Comparison of ENCODE assay signal across 15 cellular contexts in genomic region chr19:40641306-40641705, GRCh38. TPM values are rescaled to one million over a fixed set of nuclear protein-coding genes. Genes with fewer than 3 reads are reported as not detected.
A peak's percentile ranks its signal among the peaks of the same experiment; 100 is the strongest.
DNase-seq lines count a peak whose midpoint lies in the region; ATAC-seq and TF ChIP-seq lines count a peak whose summit lies in the region.
"Had no signal": no experiment of that assay in that cellular context is flagged by ENCODE, and none has a peak within 500 bp of the region (broad histone marks: within the 10 kb centered on the region; RNA-seq: fewer than 3 reads in every experiment).

No MANE protein-coding gene starts in this region.

- no peaks in the 10 kb centered on the region for H4K20me1 ChIP-seq in Loucy (ENCODE audit: insufficient read depth, low read length, poor library complexity, severe bottlenecking)

- H3K9ac ChIP-seq in Loucy (ENCODE audit: low read depth, low read length, poor library complexity, severe bottlenecking) = no peak overlapping the region

- H3K36me3 Mint-ChIP-seq in mesothelial cell of epicardium = no peaks in the 10 kb centered on the region
- no peaks in the 10 kb centered on the region for H3K36me3 Mint-ChIP-seq in natural killer cell

- peaks cover 20% of the 10 kb centered on the region for H3K4me1 Mint-ChIP-seq in mesothelial cell of epicardium
- H3K4me1 Mint-ChIP-seq in natural killer cell = no peaks in the 10 kb centered on the region

- 63 to 65% methylated on average over 7 of the region's 7 CpGs for WGBS in esophagus squamous epithelium, 2 donors

- ATAC-seq in upper lobe of right lung (no peak), natural killer cell (no peak)
- ATAC-seq: stimulated activated naive CD8-positive, alpha-beta T cell treated with anti-CD3 and anti-CD28 coated beads, Interleukin-15, amount 100 ng/mL, for 72 hours had no signal

- H3K27me3 Mint-ChIP-seq in mesothelial cell of epicardium (ENCODE audit: low read depth) (no peaks in the 10 kb centered on the region), natural killer cell (ENCODE audit: low read depth in 2 of 2) (no peaks in the 10 kb centered on the region)

- no peak overlapping the region for H3K4me3 Mint-ChIP-seq in mesothelial cell of epicardium
- no peak overlapping the region for H3K4me3 Mint-ChIP-seq in natural killer cell
- H3K4me3 Mint-ChIP-seq: stimulated activated naive CD8-positive, alpha-beta T cell treated with anti-CD3 and anti-CD28 coated beads, Interleukin-15, amount 100 ng/mL, for 72 hours had no signal

- H2AFZ ChIP-seq in Loucy (ENCODE audit: low read length) = peak overlapping the region; percentile 70

- no peaks in the 10 kb centered on the region for H3K9me2 ChIP-seq in Loucy (replicated peaks; ENCODE audit: low read depth, low read length)

- H3K4me3 ChIP-seq in Loucy (ENCODE audit: low read length, poor library complexity, severe bottlenecking) (no peak overlapping the region), esophagus squamous epithelium (no peak overlapping the region), upper lobe of right lung (no peak overlapping the region), breast epithelium (no peak overlapping the region)
- H3K4me3 ChIP-seq: cardiac muscle cell had no signal

- H3K4me2 ChIP-seq in Loucy (ENCODE audit: low read depth, low read length, poor library complexity, severe bottlenecking) = no peak overlapping the region

- TF ChIP-seq CTCF in Loucy (conservative IDR thresholded peaks at IDR 0.05; ENCODE audit: low read length) = no peak
- no peak for TF ChIP-seq CTCF in esophagus squamous epithelium (IDR thresholded peaks at IDR 0.05)
- no peak for TF ChIP-seq CTCF in mesothelial cell of epicardium (IDR thresholded peaks at IDR 0.05; ENCODE audit: unreplicated experiment)
- TF ChIP-seq CTCF in upper lobe of right lung (IDR thresholded peaks at IDR 0.05) = no peak
- TF ChIP-seq CTCF in natural killer cell (IDR thresholded peaks at IDR 0.05) = no peak
- no peak for TF ChIP-seq CTCF in breast epithelium (IDR thresholded peaks at IDR 0.05)

- peak overlapping the region; percentile 14 to 70 (median 55) for H3K27ac ChIP-seq in esophagus squamous epithelium
- peak overlapping the region; percentile 31 for H3K27ac ChIP-seq in upper lobe of right lung
- peak overlapping the region in 1 of 2 donors; percentile 58 for H3K27ac ChIP-seq in breast epithelium

- TF ChIP-seq POLR2A in esophagus squamous epithelium (IDR thresholded peaks at IDR 0.05) = no peak
- no peak for TF ChIP-seq POLR2A in breast epithelium (IDR thresholded peaks at IDR 0.05)

- H3F3A ChIP-seq in Loucy (ENCODE audit: low read depth) = no peaks in the 10 kb centered on the region

- peak overlapping the region; percentile 83 for H3K27ac Mint-ChIP-seq in mesothelial cell of epicardium
- H3K27ac Mint-ChIP-seq in natural killer cell = no peak overlapping the region

- H3K4me1 ChIP-seq in Loucy (ENCODE audit: insufficient read depth, low read length, poor library complexity, severe bottlenecking) = peaks cover 8% of the 10 kb centered on the region
- H3K4me1 ChIP-seq in esophagus squamous epithelium = peaks cover 0 to 40% (median 6%) of the 10 kb centered on the region in 3 donors
- peaks cover 6% of the 10 kb centered on the region for H3K4me1 ChIP-seq in upper lobe of right lung
- H3K4me1 ChIP-seq in breast epithelium = no peaks in the 10 kb centered on the region

- DNase-seq in esophagus squamous epithelium (lab: John Stamatoyannopoulos, UW) = no peak
- no peak for DNase-seq in mesothelial cell of epicardium (ENCODE audit: low spot score in 2 of 2, unreplicated experiment in 2 of 2)
- no peak for DNase-seq in upper lobe of right lung
- DNase-seq in natural killer cell = no peak
- no peak for DNase-seq in breast epithelium (ENCODE audit: low spot score in 2 of 2)
- no peak for DNase-seq in central memory CD4-positive, alpha-beta T cell
- DNase-seq in ecto neural progenitor cell (ENCODE audit: low spot score) = no peak
- DNase-seq: activated CD4-positive, alpha-beta T cell treated with anti-CD3 and anti-CD28 coated beads for 1 hour; effector CD8-positive, alpha-beta T cell; hypothalamus; NCI-H1105 treated with DMSO at 0.1 percent for 48 hours; NCI-H526 treated with DMSO at 0.1 percent for 48 hours; stimulated activated naive CD8-positive, alpha-beta T cell treated with anti-CD3 and anti-CD28 coated beads, Interleukin-15, amount 100 ng/mL, for 72 hours had no signal

- H3K36me3 ChIP-seq in Loucy (ENCODE audit: insufficient read depth, low read length) (no peaks in the 10 kb centered on the region), esophagus squamous epithelium (no peaks in the 10 kb centered on the region), upper lobe of right lung (no peaks in the 10 kb centered on the region), breast epithelium (no peaks in the 10 kb centered on the region)
- H3K36me3 ChIP-seq: cardiac muscle cell had no signal

- H3K9me3 ChIP-seq in Loucy (ENCODE audit: insufficient read depth, low read depth, low read length) (no peaks in the 10 kb centered on the region), esophagus squamous epithelium (no peaks in the 10 kb centered on the region), upper lobe of right lung (no peaks in the 10 kb centered on the region), breast epithelium (no peaks in the 10 kb centered on the region)

- intact Hi-C loops in esophagus squamous epithelium (cut with DNase I) (no loop called here), upper lobe of right lung (cut with DNase I) (no loop called here), natural killer cell (cut with micrococcal nuclease) (no loop called here), breast epithelium (cut with DNase I; ENCODE audit: low total_unique reads) (no loop called here)

- no peaks in the 10 kb centered on the region for H3K9me3 Mint-ChIP-seq in mesothelial cell of epicardium
- no peaks in the 10 kb centered on the region for H3K9me3 Mint-ChIP-seq in natural killer cell
- H3K9me3 Mint-ChIP-seq: stimulated activated naive CD8-positive, alpha-beta T cell treated with anti-CD3 and anti-CD28 coated beads, Interleukin-15, amount 100 ng/mL, for 72 hours had no signal

- no peaks in the 10 kb centered on the region for H3K27me3 ChIP-seq in Loucy (ENCODE audit: insufficient read depth, low read length, poor library complexity, severe bottlenecking)
- H3K27me3 ChIP-seq in esophagus squamous epithelium = no peaks in the 10 kb centered on the region
- no peaks in the 10 kb centered on the region for H3K27me3 ChIP-seq in upper lobe of right lung
- H3K27me3 ChIP-seq in breast epithelium = no peaks in the 10 kb centered on the region
- H3K27me3 ChIP-seq: cardiac muscle cell had no signal

- no peaks in the 10 kb centered on the region for H3K79me2 ChIP-seq in Loucy (ENCODE audit: insufficient read depth, low read length)

RNA-seq across cellular contexts. Expression of gene LTBP4, which starts 40.1 kb away (rescaled TPM):
- total RNA-seq in esophagus squamous epithelium (100 to 1,000 TPM in 1 of 4 donors, 10 to 100 TPM in 3; 43.5 to 249 (median 65.5) TPM), mesothelial cell of epicardium (341 to 364 TPM (median 344 TPM) in 3 replicates), upper lobe of right lung (430 TPM), natural killer cell (100 to 1,000 TPM; 153 to 182 (median 157) TPM), breast epithelium (100 to 1,000 TPM in 1 of 3 donors, 10 to 100 TPM in 2; 52.7 to 130 (median 89.1) TPM)

RNA-seq across cellular contexts. Expression of gene NUMBL, which starts 49.1 kb away (rescaled TPM):
- total RNA-seq in esophagus squamous epithelium (10 to 100 TPM; 11.2 to 20.8 (median 15.8) TPM), mesothelial cell of epicardium (35.0 to 42.5 TPM (median 39.2 TPM) in 3 replicates), upper lobe of right lung (19.5 TPM), natural killer cell (10 to 100 TPM in 2 of 3 donors, 1 to 10 TPM in 1; 9.9 to 19.5 (median 10.2) TPM), breast epithelium (10 to 100 TPM; 24.6 to 34.7 (median 30.9) TPM)
